In the genomic region with DNA sequence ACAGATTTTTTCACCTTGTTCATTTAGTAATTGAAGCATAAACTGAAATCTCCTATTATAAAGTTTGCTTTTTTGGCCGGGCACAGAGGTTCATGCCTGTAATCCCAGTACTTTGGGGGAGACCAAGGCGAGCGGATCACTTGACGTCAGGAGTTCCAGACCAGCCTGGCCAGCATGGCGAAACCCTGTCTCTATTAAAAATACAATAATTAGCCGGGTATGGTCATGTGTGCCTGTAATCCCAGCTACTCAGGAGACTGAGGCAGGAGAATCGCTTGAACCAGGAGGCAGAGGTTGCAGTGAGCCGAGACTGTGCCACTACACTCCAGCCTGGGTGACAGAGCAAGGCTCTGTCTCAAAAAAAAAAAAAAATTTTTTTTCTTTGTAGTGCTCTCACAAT, we compare ENCODE assay signal across 7 cellular contexts. TPM values are rescaled to one million over a fixed set of nuclear protein-coding genes. Genes with fewer than 3 reads are reported as not detected.
A peak's percentile ranks its signal among the peaks of the same experiment; 100 is the strongest.
DNase-seq lines count a peak whose midpoint lies in the region; ATAC-seq, FAIRE-seq and TF ChIP-seq lines count a peak whose summit lies in the region.
"Not testable (repeated sequence)": the region's sequence is repeated elsewhere in the genome, so short reads cannot be mapped to it uniquely, and the experiment has no call there.

No MANE protein-coding gene starts in this region.

- not testable (repeated sequence) for DNase-seq in GM06990 (ENCODE audit: extremely low read depth, insufficient read length); activated T-cell treated with anti-CD3 and anti-CD28 coated beads, Interleukin-2, amount 50 U/mL, for 4 hours; bronchial epithelial cell (ENCODE audit: low read depth); smooth muscle cell (lab: John Stamatoyannopoulos, UW; ENCODE audit: unreplicated experiment)
- DNase-seq in RKO (ENCODE audit: low spot score) (peak; percentile 54), foreskin fibroblast (peak in 1 of 2 donors; percentile 30)

- peak overlapping the region; percentile 83 for H3K9ac ChIP-seq in muscle layer of colon (ENCODE audit: low read length)
- peak overlapping the region; percentile 91 for H3K9ac ChIP-seq in smooth muscle cell (ENCODE audit: low read depth)

- not testable (repeated sequence) for FAIRE-seq in bronchial epithelial cell (lab: Jason Lieb, UNC)

- peak overlapping the region; percentile 89 for H3K4me2 ChIP-seq in smooth muscle cell

- peak overlapping the region; percentile 91 for H3K4me3 Mint-ChIP-seq in activated T-cell treated with anti-CD3 and anti-CD28 coated beads, Interleukin-2, amount 50 U/mL, for 4 hours

- not testable (repeated sequence) for H3K9me3 ChIP-seq in muscle layer of colon (ENCODE audit: low read length); smooth muscle cell (replicated peaks; ENCODE audit: low read depth)

- not testable (repeated sequence) for H4K20me1 ChIP-seq in smooth muscle cell (ENCODE audit: low read depth)

- not testable (repeated sequence) for TF ChIP-seq CTCF in GM06990 (IDR thresholded peaks at IDR 0.05; ENCODE audit: insufficient read depth, low read length, poor library complexity, severe bottlenecking); bronchial epithelial cell (IDR thresholded peaks at IDR 0.05; ENCODE audit: insufficient read depth, low read length, severe bottlenecking); foreskin fibroblast (IDR thresholded peaks at IDR 0.05; ENCODE audit: low read depth, low read length); smooth muscle cell (IDR thresholded peaks at IDR 0.05; ENCODE audit: borderline replicate concordance, insufficient read depth, poor library complexity, severe bottlenecking)

- H3K4me3 ChIP-seq in GM06990 (replicated peaks; ENCODE audit: low read depth, low read length) (peak overlapping the region; percentile 69), bronchial epithelial cell (ENCODE audit: low read depth, low read length) (peak overlapping the region; percentile 64), foreskin fibroblast (ENCODE audit: low read depth in 1 of 2, low read length in 2 of 2) (peak overlapping the region; percentile 58 to 89), muscle layer of colon (ENCODE audit: low read depth in 1 of 2, low read length in 2 of 2) (peak overlapping the region; percentile 70 to 76), smooth muscle cell (peak overlapping the region; percentile 67)

- not testable (repeated sequence) for H2AFZ ChIP-seq in smooth muscle cell (ENCODE audit: low read depth)

- not testable (repeated sequence) for H3K27me3 Mint-ChIP-seq in activated T-cell treated with anti-CD3 and anti-CD28 coated beads, Interleukin-2, amount 50 U/mL, for 4 hours (ENCODE audit: low read depth)

- H3K4me1 ChIP-seq in muscle layer of colon (ENCODE audit: insufficient read depth, low read length), result not testable (repeated sequence)
- peaks cover 27% of the 10 kb centered on the region for H3K4me1 ChIP-seq in smooth muscle cell (ENCODE audit: low read depth)

- H3K36me3 Mint-ChIP-seq in activated T-cell treated with anti-CD3 and anti-CD28 coated beads, Interleukin-2, amount 50 U/mL, for 4 hours (ENCODE audit: insufficient read depth), result peaks cover 43% of the 10 kb centered on the region

- not testable (repeated sequence) for H3K27me3 ChIP-seq in GM06990 (replicated peaks; ENCODE audit: control insufficient read depth, insufficient read depth, low read length); bronchial epithelial cell (ENCODE audit: control insufficient read depth, insufficient read depth, low read length); muscle layer of colon (ENCODE audit: control insufficient read depth in 1 of 2, insufficient read depth in 2 of 2, low read length in 2 of 2); smooth muscle cell (ENCODE audit: low read depth)

- WGBS in smooth muscle cell (ENCODE audit: low lambda C conversion rate), result 75% methylated on average over 8 of the region's 8 CpGs

- not testable (repeated sequence) for ATAC-seq in activated T-cell treated with anti-CD3 and anti-CD28 coated beads, Interleukin-2, amount 50 U/mL, for 4 hours

- not testable (repeated sequence) for H3K27ac ChIP-seq in muscle layer of colon (ENCODE audit: low read depth, low read length)
- H3K27ac ChIP-seq in smooth muscle cell (ENCODE audit: low read depth), result peak overlapping the region; percentile 98

- H3K9me3 Mint-ChIP-seq in activated T-cell treated with anti-CD3 and anti-CD28 coated beads, Interleukin-2, amount 50 U/mL, for 4 hours, result not testable (repeated sequence)

- peaks cover 13% of the 10 kb centered on the region for H3F3A ChIP-seq in smooth muscle cell (ENCODE audit: low read depth)

- H3K4me1 Mint-ChIP-seq in activated T-cell treated with anti-CD3 and anti-CD28 coated beads, Interleukin-2, amount 50 U/mL, for 4 hours (ENCODE audit: low read depth), result peaks cover 56% of the 10 kb centered on the region

- H3K36me3 ChIP-seq in GM06990 (ENCODE audit: control insufficient read depth, insufficient read depth, low read length); bronchial epithelial cell (ENCODE audit: control insufficient read depth, insufficient read depth, low read length); muscle layer of colon (ENCODE audit: insufficient read depth, low read length); smooth muscle cell (ENCODE audit: low read depth): not testable (repeated sequence)

- peaks cover 59% of the 10 kb centered on the region for H3K79me2 ChIP-seq in smooth muscle cell (ENCODE audit: low read depth)

RNA-seq across cellular contexts. Expression of a gene that starts 1.3 kb away (rescaled TPM):
- 100 to 1,000 TPM; 186 to 199 (median 196) TPM for total RNA-seq in activated T-cell treated with anti-CD3 and anti-CD28 coated beads, Interleukin-2, amount 50 U/mL, for 4 hours
- total RNA-seq in bronchial epithelial cell (34.0 and 54.7 TPM in 2 replicates), smooth muscle cell (92.1 and 96.3 TPM in 2 replicates)
- polyA plus RNA-seq in smooth muscle cell, result 95.9 and 114 TPM in 2 replicates
